Comparison of ENCODE assay signal across 18 cellular contexts in the genomic region with DNA sequence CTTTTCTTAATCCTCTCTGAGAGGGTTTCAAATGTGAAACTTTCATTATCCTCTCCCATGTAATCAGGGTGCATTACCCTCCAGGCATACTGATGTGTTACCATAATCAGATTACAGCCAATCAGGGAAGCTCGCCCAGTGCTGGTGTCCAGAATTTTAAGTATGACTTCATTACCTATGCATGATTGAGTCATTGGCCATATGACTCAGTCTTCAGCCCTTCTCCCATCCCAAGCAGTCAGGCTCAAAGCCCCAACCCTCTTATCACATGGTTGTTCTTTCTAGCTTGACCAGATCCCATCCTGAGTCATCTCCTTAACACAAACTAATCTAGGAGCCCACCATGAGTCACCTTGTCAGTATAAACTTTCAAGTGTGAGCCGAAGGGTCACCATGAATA.
DNase-seq lines count a peak whose midpoint lies in the region; ATAC-seq, FAIRE-seq and TF ChIP-seq lines count a peak whose summit lies in the region.
"Had no signal": no experiment of that assay in that cellular context is flagged by ENCODE, and none has a peak within 500 bp of the region (broad histone marks: within the 10 kb centered on the region; RNA-seq: fewer than 3 reads in every experiment).

No MANE protein-coding gene starts in this region.

- no peaks in the 10 kb centered on the region for H4K20me1 ChIP-seq in GM12878 (ENCODE audit: control insufficient read depth, insufficient read depth)
- no peaks in the 10 kb centered on the region for H4K20me1 ChIP-seq in HepG2 (ENCODE audit: insufficient read depth, low read length)

- H3K14ac ChIP-seq in mesenchymal stem cell (ENCODE audit: low read length in 2 of 2), result no peak overlapping the region

- H2BK12ac ChIP-seq in mesenchymal stem cell (ENCODE audit: low read length in 2 of 2), result no peak overlapping the region

- no peak for TF ChIP-seq RAD21 in GM12878 (IDR thresholded peaks at IDR 0.05; ENCODE audit: insufficient read depth, low read depth, low read length)
- TF ChIP-seq RAD21 in HepG2 (CRISPR knock-in tag; IDR thresholded peaks at IDR 0.05), result no peak

- DNase-seq in ELF-1 (ENCODE audit: low read depth, low spot score), result peak; percentile 58
- peak; percentile 78 for DNase-seq in NCI-H82 (lab: John Stamatoyannopoulos, UW)
- no peak for DNase-seq in GM12878 (ENCODE audit: low read depth, low spot score)
- peak; percentile 91 for DNase-seq in mesenchymal stem cell
- DNase-seq in omental fat pad (ENCODE audit: low spot score), result no peak
- DNase-seq in NCI-H2171 treated with DMSO at 0.1 percent for 48 hours (lab: John Stamatoyannopoulos, UW), result no peak
- DNase-seq in HuH-7 (ENCODE audit: low spot score), result no peak
- DNase-seq in HepG2 (ENCODE audit: low spot score), result no peak
- DNase-seq: activated CD4-positive, alpha-beta T cell treated with anti-CD3 and anti-CD28 coated beads, Interleukin-2, amount 50 U/mL, for 1 hour; left cardiac atrium; NCI-H1436 treated with DMSO at 0.1 percent for 48 hours; NCI-H510A treated with DMSO at 0.1 percent for 48 hours; T-helper 17 cell; tibial artery had no signal

- H3K9ac ChIP-seq in GM12878 (ENCODE audit: control insufficient read depth, insufficient read depth, low read length) (no peak overlapping the region), mesenchymal stem cell (ENCODE audit: low read length) (no peak overlapping the region), HepG2 (ENCODE audit: insufficient read depth, low read depth, low read length) (no peak overlapping the region)
- H3K9ac ChIP-seq: KMS-11 had no signal

- H3K36me3 ChIP-seq in GM12878 (ENCODE audit: control insufficient read depth in 2 of 2, insufficient read depth in 2 of 2, low read length in 1 of 2) (no peaks in the 10 kb centered on the region), mesenchymal stem cell (ENCODE audit: control insufficient read depth in 1 of 2, insufficient read depth in 2 of 2, low read depth in 1 of 2, low read length in 2 of 2) (no peaks in the 10 kb centered on the region), HepG2 (replicated peaks in 1 of 2; ENCODE audit: control insufficient read depth in 1 of 2, insufficient read depth in 2 of 2, low read length in 2 of 2) (no peaks in the 10 kb centered on the region)
- H3K36me3 ChIP-seq: ascending aorta, prostate gland, tibial artery had no signal

- no peak overlapping the region for H2BK120ac ChIP-seq in mesenchymal stem cell (ENCODE audit: low read depth, low read length)

- H3K4me3 ChIP-seq in GM12878 (no peak overlapping the region), mesenchymal stem cell (ENCODE audit: insufficient read depth in 1 of 2, low read depth in 1 of 2, low read length in 2 of 2) (no peak overlapping the region), HepG2 (replicated peaks in 1 of 3; ENCODE audit: insufficient read depth in 1 of 3, low read depth in 2 of 3, low read length in 3 of 3) (no peak overlapping the region)
- H3K4me3 ChIP-seq: ascending aorta, prostate gland, tibial artery had no signal

- no peaks in the 10 kb centered on the region for H3K79me2 ChIP-seq in GM12878 (ENCODE audit: control insufficient read depth, insufficient read depth, low read length)
- H3K79me2 ChIP-seq in HepG2 (ENCODE audit: insufficient read depth, low read length), result no peaks in the 10 kb centered on the region

- TF ChIP-seq POLR2A in GM12878 (IDR thresholded peaks at IDR 0.05; ENCODE audit: low read depth, low read length) (no peak), HepG2 (IDR thresholded peaks at IDR 0.05; ENCODE audit: insufficient read depth in 1 of 2, low read depth in 2 of 2, low read length in 2 of 2) (no peak)

- TF ChIP-seq EP300 in GM12878 (IDR thresholded peaks at IDR 0.05; ENCODE audit: borderline replicate concordance in 1 of 2, control insufficient read depth in 1 of 2, low read depth in 2 of 2, low read length in 2 of 2) (no peak), HepG2 (IDR thresholded peaks at IDR 0.05; ENCODE audit: low read depth in 2 of 2, low read length in 2 of 2) (no peak), HepG2 (CRISPR knock-in tag; IDR thresholded peaks at IDR 0.05; ENCODE audit: borderline replicate concordance) (no peak)

- H3K27ac ChIP-seq in GM12878 (ENCODE audit: control insufficient read depth, insufficient read depth) (no peak overlapping the region), mesenchymal stem cell (ENCODE audit: low read length, poor library complexity, severe bottlenecking) (no peak overlapping the region), HepG2 (ENCODE audit: extremely low read length, insufficient read depth, low read length) (no peak overlapping the region)
- H3K27ac ChIP-seq: ascending aorta, KMS-11, prostate gland, tibial artery had no signal

- no peak overlapping the region for H3K4ac ChIP-seq in mesenchymal stem cell (ENCODE audit: low read depth in 1 of 2, low read length in 2 of 2)

- H4K91ac ChIP-seq in mesenchymal stem cell (ENCODE audit: low read length), result no peak overlapping the region

- no peak overlapping the region for H2BK5ac ChIP-seq in mesenchymal stem cell (ENCODE audit: low read depth, low read length, poor library complexity, severe bottlenecking)

- no peaks in the 10 kb centered on the region for H3K79me1 ChIP-seq in mesenchymal stem cell (replicated peaks; ENCODE audit: low read length, poor library complexity, severe bottlenecking)

- no peak for FAIRE-seq in GM12878 (lab: Jason Lieb, UNC)
- no peak for FAIRE-seq in HepG2 (lab: Jason Lieb, UNC)

- H2AK5ac ChIP-seq in mesenchymal stem cell (ENCODE audit: low read length, severe bottlenecking), result no peak overlapping the region

- POLR2A ChIA-PET in GM12878 (lab: Charles Lee), result no interaction called here
- POLR2A ChIA-PET in HepG2 (lab: Yijun Ruan, JAX), result no interaction called here

- no peak overlapping the region for H2BK15ac ChIP-seq in mesenchymal stem cell (ENCODE audit: low read depth, poor library complexity, severe bottlenecking)

- no peak overlapping the region for H3K18ac ChIP-seq in mesenchymal stem cell (ENCODE audit: low read depth in 1 of 2, low read length in 2 of 2)

- intact Hi-C loops in GM12878 (cut with micrococcal nuclease; ENCODE audit: unreplicated experiment), result no loop called here
- intact Hi-C loops in HepG2 (cut with micrococcal nuclease; ENCODE audit: unreplicated experiment), result no loop called here

- no peak overlapping the region for H3K23ac ChIP-seq in mesenchymal stem cell (ENCODE audit: low read length in 2 of 2)

- H3K9me3 ChIP-seq in GM12878 (replicated peaks; ENCODE audit: control insufficient read depth, insufficient read depth, low read length), result no peaks in the 10 kb centered on the region
- peaks cover 30% of the 10 kb centered on the region for H3K9me3 ChIP-seq in mesenchymal stem cell (ENCODE audit: control insufficient read depth, low read length)
- H3K9me3 ChIP-seq in HepG2 (ENCODE audit: low read length), result peaks cover 56% of the 10 kb centered on the region
- H3K9me3 ChIP-seq: ascending aorta, prostate gland, tibial artery had no signal

- in situ Hi-C loops in GM12878 (cut with MboI), result no loop called here
- in situ Hi-C loops in HepG2 (cut with HindIII; ENCODE audit: extremely low pct_ligation_motif_present, low pct_unique_long_range_greater_than_20kb), result no loop called here

- H2AFZ ChIP-seq in GM12878 (ENCODE audit: control insufficient read depth, low read depth, low read length), result no peak overlapping the region
- no peak overlapping the region for H2AFZ ChIP-seq in mesenchymal stem cell (ENCODE audit: low read depth, low read length)
- no peak overlapping the region for H2AFZ ChIP-seq in HepG2 (ENCODE audit: low read length)

- RAD21 ChIA-PET in GM12878 (lab: Charles Lee; ENCODE audit: unreplicated experiment), result no interaction called here

- SMC1A ChIA-PET in GM12878 (lab: Charles Lee; ENCODE audit: uncharacterized antibody, unreplicated experiment), result interaction anchor here (0.5 kb wide), 1 partner anchor 1268 kb away, joined by 3 read pairs; no protein-coding TSS in a partner anchor

- ATAC-seq in GM12878, result peak; percentile 48
- no peak for ATAC-seq in omental fat pad (ENCODE audit: low FRiP score)
- no peak for ATAC-seq in HepG2
- ATAC-seq: left cardiac atrium, Panc1, T-helper 17 cell had no signal

- H3K4me2 ChIP-seq in GM12878 (ENCODE audit: control insufficient read depth, insufficient read depth) (no peak overlapping the region), mesenchymal stem cell (ENCODE audit: low read length, poor library complexity, severe bottlenecking) (no peak overlapping the region), HepG2 (ENCODE audit: low read depth, low read length) (no peak overlapping the region)
- H3K4me2 ChIP-seq: KMS-11 had no signal

- H4K8ac ChIP-seq in mesenchymal stem cell (ENCODE audit: low read length), result no peak overlapping the region

- H3K27me3 ChIP-seq in GM12878 (replicated peaks in 1 of 2; ENCODE audit: control insufficient read depth in 2 of 2, insufficient read depth in 2 of 2, low read length in 1 of 2) (no peaks in the 10 kb centered on the region), mesenchymal stem cell (ENCODE audit: control insufficient read depth in 1 of 2, insufficient read depth in 1 of 2, low read length in 2 of 2) (no peaks in the 10 kb centered on the region), HepG2 (ENCODE audit: control insufficient read depth in 1 of 2, insufficient read depth in 2 of 2, low read length in 2 of 2) (no peaks in the 10 kb centered on the region)
- H3K27me3 ChIP-seq: ascending aorta, tibial artery had no signal

- H3K4me1 ChIP-seq in GM12878 (ENCODE audit: control insufficient read depth, insufficient read depth, low read length) (no peaks in the 10 kb centered on the region), mesenchymal stem cell (ENCODE audit: control insufficient read depth, insufficient read depth, low read depth, low read length) (peaks cover 3% of the 10 kb centered on the region), HepG2 (ENCODE audit: insufficient read depth, low read length) (no peaks in the 10 kb centered on the region)
- H3K4me1 ChIP-seq: ascending aorta, prostate gland, tibial artery had no signal

- WGBS in GM12878 (ENCODE audit: insufficient coverage, insufficient replicate concordance, low lambda C conversion rate, missing lambda C conversion rate), result 0% methylated on average over 2 of the region's 2 CpGs
- WGBS in mesenchymal stem cell, result 8% methylated on average over 2 of the region's 2 CpGs
- WGBS in HepG2 (ENCODE audit: low lambda C conversion rate), result 5% methylated on average over 2 of the region's 2 CpGs

- BruUV-seq in GM12878 (replicated peaks; lab: Mats Ljungman, UMichigan) (no TSS peak), HepG2 (replicated peaks; lab: Mats Ljungman, UMichigan) (no TSS peak)

- CTCF ChIA-PET in GM12878 (lab: Yijun Ruan, JAX) (interaction anchor here (0.8 kb wide), 1 partner anchor 197 kb away, joined by 3 read pairs; no protein-coding TSS in a partner anchor), HepG2 (lab: Yijun Ruan, JAX; ENCODE audit: low intra/inter-chr PET ratio, low total read pairs) (no interaction called here)

- TF ChIP-seq CTCF in GM12878 (IDR thresholded peaks at IDR 0.05 in 2 of 3, conservative IDR thresholded peaks at IDR 0.05 in 1 of 3; ENCODE audit: control insufficient read depth in 2 of 3, extremely low read depth in 1 of 3, insufficient read depth in 1 of 3, low read depth in 3 of 3, low read length in 3 of 3), result no peak
- no peak for TF ChIP-seq CTCF in omental fat pad (IDR thresholded peaks at IDR 0.05)
- TF ChIP-seq CTCF in HepG2 (CRISPR knock-in tag; IDR thresholded peaks at IDR 0.05), result no peak

TF ChIP-seq in HepG2, 621 proteins besides CTCF, POLR2A, EP300 and RAD21 (continues in another document):
- no peak for TF ChIP-seq DR1 (CRISPR knock-in tag; IDR thresholded peaks at IDR 0.05)

Comparison
In these comparisons a context has a peak if more than half of its experiments do, and no peak if none do; other contexts are left out.
1. DNase-seq: peak in ELF-1 (single experiment), NCI-H82 (single experiment) and mesenchymal stem cell (single experiment); none in GM12878 (single experiment), omental fat pad (single experiment), NCI-H2171 treated with DMSO at 0.1 percent for 48 hours (single experiment), HuH-7 (single experiment) and HepG2 (single experiment).